ENCODE assay signal across 3 cellular contexts in the genomic region with DNA sequence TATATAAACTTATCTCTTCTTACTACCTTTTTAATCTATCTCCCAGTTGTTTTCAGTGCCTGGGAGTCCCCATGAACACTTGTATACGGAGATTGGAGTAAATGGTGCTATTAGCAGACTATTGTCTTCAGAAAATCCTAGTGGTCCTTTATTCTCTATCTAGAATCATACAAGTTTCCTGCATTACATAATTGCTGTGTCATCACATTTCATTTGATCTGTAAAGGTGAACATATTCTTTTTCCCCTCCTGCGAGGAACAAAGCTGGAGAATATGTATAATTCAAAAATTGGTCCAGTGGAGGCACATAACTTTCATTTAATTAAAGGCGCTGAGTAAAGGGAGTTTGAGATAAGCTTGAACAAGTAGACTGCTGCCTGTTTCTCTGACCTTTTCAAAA.
TF ChIP-seq lines count a peak whose summit lies in the region.

No MANE protein-coding gene starts in this region.

TF ChIP-seq in HepG2, 621 proteins besides CTCF, POLR2A, EP300 and RAD21:
- TF ChIP-seq MAFK (conservative IDR thresholded peaks at IDR 0.05 in 1 of 2, IDR thresholded peaks at IDR 0.05 in 1 of 2; ENCODE audit: low read length in 2 of 2) (peak; percentile 95 to 99), FOXP1 (IDR thresholded peaks at IDR 0.05) (no peak), FOXP1 (CRISPR knock-in tag; IDR thresholded peaks at IDR 0.05) (no peak), NFKB2 (CRISPR knock-in tag; IDR thresholded peaks at IDR 0.05; ENCODE audit: borderline replicate concordance) (no peak), MAFF (IDR thresholded peaks at IDR 0.05; ENCODE audit: low read depth, low read length) (peak; percentile 98)
- TF ChIP-seq, protein P1, sequence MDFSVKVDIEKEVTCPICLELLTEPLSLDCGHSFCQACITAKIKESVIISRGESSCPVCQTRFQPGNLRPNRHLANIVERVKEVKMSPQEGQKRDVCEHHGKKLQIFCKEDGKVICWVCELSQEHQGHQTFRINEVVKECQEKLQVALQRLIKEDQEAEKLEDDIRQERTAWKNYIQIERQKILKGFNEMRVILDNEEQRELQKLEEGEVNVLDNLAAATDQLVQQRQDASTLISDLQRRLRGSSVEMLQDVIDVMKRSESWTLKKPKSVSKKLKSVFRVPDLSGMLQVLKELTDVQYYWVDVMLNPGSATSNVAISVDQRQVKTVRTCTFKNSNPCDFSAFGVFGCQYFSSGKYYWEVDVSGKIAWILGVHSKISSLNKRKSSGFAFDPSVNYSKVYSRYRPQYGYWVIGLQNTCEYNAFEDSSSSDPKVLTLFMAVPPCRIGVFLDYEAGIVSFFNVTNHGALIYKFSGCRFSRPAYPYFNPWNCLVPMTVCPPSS (IDR thresholded peaks at IDR 0.05) = no peak

TF ChIP-seq in WTC11, 78 proteins besides CTCF, POLR2A, EP300 and RAD21:
- TF ChIP-seq, protein P2, sequence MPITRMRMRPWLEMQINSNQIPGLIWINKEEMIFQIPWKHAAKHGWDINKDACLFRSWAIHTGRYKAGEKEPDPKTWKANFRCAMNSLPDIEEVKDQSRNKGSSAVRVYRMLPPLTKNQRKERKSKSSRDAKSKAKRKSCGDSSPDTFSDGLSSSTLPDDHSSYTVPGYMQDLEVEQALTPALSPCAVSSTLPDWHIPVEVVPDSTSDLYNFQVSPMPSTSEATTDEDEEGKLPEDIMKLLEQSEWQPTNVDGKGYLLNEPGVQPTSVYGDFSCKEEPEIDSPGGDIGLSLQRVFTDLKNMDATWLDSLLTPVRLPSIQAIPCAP (CRISPR knock-in tag; IDR thresholded peaks at IDR 0.05) = no peak
- TF ChIP-seq HMGA2 (CRISPR knock-in tag; IDR thresholded peaks at IDR 0.05) = no peak
- TF ChIP-seq ESRRA (CRISPR knock-in tag; IDR thresholded peaks at IDR 0.05; ENCODE audit: borderline replicate concordance) = no peak
- TF ChIP-seq ZNF396 (CRISPR knock-in tag; IDR thresholded peaks at IDR 0.05; ENCODE audit: borderline replicate concordance) = no peak
- TF ChIP-seq ZNF317 (CRISPR knock-in tag; IDR thresholded peaks at IDR 0.05; ENCODE audit: borderline replicate concordance, low read depth) = no peak
- no peak for TF ChIP-seq CBFB (CRISPR knock-in tag; IDR thresholded peaks at IDR 0.05; ENCODE audit: low read depth)
- TF ChIP-seq TP53 (CRISPR knock-in tag; IDR thresholded peaks at IDR 0.05) = no peak
- no peak for TF ChIP-seq JUN (CRISPR knock-in tag; IDR thresholded peaks at IDR 0.05)
- no peak for TF ChIP-seq SMAD4 (CRISPR knock-in tag; IDR thresholded peaks at IDR 0.05)

TF ChIP-seq in H1, 55 proteins besides CTCF, POLR2A, EP300 and RAD21:
- TF ChIP-seq MAFK (IDR thresholded peaks at IDR 0.05; ENCODE audit: low read depth, low read length) = peak; percentile 92
- no peak for TF ChIP-seq CREB1 (IDR thresholded peaks at IDR 0.05)
